Comparison of ENCODE assay signal across 24 cellular contexts in the genomic region with DNA sequence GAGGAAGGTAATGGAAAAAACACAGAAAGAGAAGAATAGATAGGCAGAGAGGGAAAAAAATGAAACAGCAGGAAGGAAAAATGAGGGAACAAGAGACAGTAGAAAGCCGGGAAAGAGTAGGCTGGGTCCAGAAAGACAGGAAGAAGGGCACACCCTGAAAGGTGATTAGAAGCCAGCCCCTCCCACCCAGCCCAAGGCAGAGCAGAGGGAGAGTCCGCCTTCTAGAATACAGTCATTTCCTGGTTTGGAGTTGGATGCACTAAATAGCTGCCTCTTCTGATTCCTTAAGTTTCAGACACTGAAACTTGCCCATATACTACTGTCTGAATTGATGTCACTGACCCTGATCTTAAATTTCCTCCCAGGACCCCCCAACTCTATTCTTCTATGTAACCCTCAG. TPM values are rescaled to one million over a fixed set of nuclear protein-coding genes. Genes with fewer than 3 reads are reported as not detected.
DNase-seq lines count a peak whose midpoint lies in the region; ATAC-seq and TF ChIP-seq lines count a peak whose summit lies in the region.
"Had no signal": no experiment of that assay in that cellular context is flagged by ENCODE, and none has a peak within 500 bp of the region (broad histone marks: within the 10 kb centered on the region; RNA-seq: fewer than 3 reads in every experiment).

No MANE protein-coding gene starts in this region.

- no peak overlapping the region for H3K27ac ChIP-seq in lower lobe of right lung
- H3K27ac ChIP-seq: gastroesophageal sphincter, left ventricle myocardium inferior, tibial artery had no signal

- DNase-seq in H4 (ENCODE audit: low spot score) = peak; percentile 5
- peak; percentile 22 for DNase-seq in NCI-H69 (lab: John Stamatoyannopoulos, UW)
- DNase-seq in epithelial cell of esophagus (ENCODE audit: low read depth) = peak; percentile 84
- DNase-seq in mucosa of descending colon = peak; percentile 66 to 80 (median 80)
- DNase-seq in T-helper 2 cell = no peak
- DNase-seq in DMS79 treated with DMSO at 0.1 percent for 48 hours (lab: John Stamatoyannopoulos, UW) = no peak
- no peak for DNase-seq in NCI-H2029 (lab: John Stamatoyannopoulos, UW)
- DNase-seq in lower lobe of right lung = no peak
- DNase-seq: activated CD4-positive, CD25-positive, alpha-beta regulatory T cell; activated CD8-positive, alpha-beta T cell treated with anti-CD3 and anti-CD28 coated beads for 36 hours; activated naive CD4-positive, alpha-beta T cell; amygdala; CD4-positive, alpha-beta memory T cell; central memory CD4-positive, alpha-beta T cell; DND-41; HFFc6; left ventricle myocardium inferior; NCI-H146; NCI-H2171 treated with DMSO at 0.1 percent for 48 hours; stimulated activated naive CD8-positive, alpha-beta T cell treated with anti-CD3 and anti-CD28 coated beads, Interleukin-15, Interleukin-2, amounts not matched to agents 100 U/mL and 50 U/mL, for 24 hours; tibial artery had no signal

- TF ChIP-seq CTCF in epithelial cell of esophagus (IDR thresholded peaks at IDR 0.05; ENCODE audit: insufficient read depth, low read depth, low read length, missing control alignments) (no peak), mucosa of descending colon (IDR thresholded peaks at IDR 0.05) (no peak), lower lobe of right lung (IDR thresholded peaks at IDR 0.05) (no peak)

- peaks cover 5% of the 10 kb centered on the region for H3K4me1 ChIP-seq in mucosa of descending colon (ENCODE audit: low read depth)
- H3K4me1 ChIP-seq in lower lobe of right lung = no peaks in the 10 kb centered on the region
- H3K4me1 ChIP-seq: gastroesophageal sphincter, left ventricle myocardium inferior, tibial artery had no signal

- peak; percentile 100 for ATAC-seq in mucosa of descending colon
- no peak for ATAC-seq in lower lobe of right lung
- ATAC-seq: activated CD8-positive, alpha-beta T cell treated with anti-CD3 and anti-CD28 coated beads for 36 hours; gastroesophageal sphincter; stimulated activated naive CD8-positive, alpha-beta T cell treated with anti-CD3 and anti-CD28 coated beads, Interleukin-15, Interleukin-2, amounts not matched to agents 100 U/mL and 50 U/mL, for 24 hours had no signal

- H3K9me3 ChIP-seq in mucosa of descending colon (no peaks in the 10 kb centered on the region), lower lobe of right lung (no peaks in the 10 kb centered on the region)

- H3K36me3 ChIP-seq in mucosa of descending colon (ENCODE audit: low read depth) (no peaks in the 10 kb centered on the region), lower lobe of right lung (no peaks in the 10 kb centered on the region)
- H3K36me3 ChIP-seq: gastroesophageal sphincter, left ventricle myocardium inferior, tibial artery had no signal

- intact Hi-C loops in mucosa of descending colon (cut with DNase I, micrococcal nuclease) = loop anchor here in 1 of 2 donors (10.0 kb wide), 1 partner anchor 85 kb away; no protein-coding TSS in a partner anchor
- intact Hi-C loops in lower lobe of right lung (cut with DNase I) = no loop called here

- H3K4me3 ChIP-seq in epithelial cell of esophagus (ENCODE audit: low read length) (no peak overlapping the region), mucosa of descending colon (no peak overlapping the region), lower lobe of right lung (no peak overlapping the region)
- H3K4me3 ChIP-seq: gastroesophageal sphincter, left ventricle myocardium inferior, tibial artery had no signal

- no peaks in the 10 kb centered on the region for H3K27me3 ChIP-seq in lower lobe of right lung (ENCODE audit: low read depth)
- H3K27me3 ChIP-seq: gastroesophageal sphincter, tibial artery had no signal

RNA-seq across cellular contexts. Expression of a gene that starts 17.9 kb away (rescaled TPM):
- not detected in 2 replicates for total RNA-seq in H4 (2014; rRNA removed; shearing (Covaris generic))
- total RNA-seq in mucosa of descending colon (1 to 10 TPM in 1 of 3 donors, under 1 TPM in 2; 0.06 to 1.0 (median 0.14) TPM), lower lobe of right lung (not detected)
- total RNA-seq: activated CD8-positive, alpha-beta T cell treated with anti-CD3 and anti-CD28 coated beads for 36 hours; CD4-positive, alpha-beta memory T cell; HFFc6; left ventricle myocardium inferior; skeletal muscle tissue had no signal

RNA-seq across cellular contexts. Expression of a gene that starts 53.0 kb away (rescaled TPM):
- not detected in 2 replicates for total RNA-seq in H4 (2014; rRNA removed; shearing (Covaris generic))
- total RNA-seq in mucosa of descending colon (under 1 TPM in 2 of 3 donors, not detected in 1; 0.24 to 0.26 TPM), lower lobe of right lung (not detected)
- total RNA-seq: activated CD8-positive, alpha-beta T cell treated with anti-CD3 and anti-CD28 coated beads for 36 hours; CD4-positive, alpha-beta memory T cell; gastroesophageal sphincter; HFFc6; left ventricle myocardium inferior; pulmonary artery endothelial cell; skeletal muscle tissue had no signal

Comparison
In these comparisons a context has a peak if more than half of its experiments do, and no peak if none do; other contexts are left out.
1. DNase-seq: peak in H4 (single experiment), NCI-H69 (single experiment), epithelial cell of esophagus (single experiment) and mucosa of descending colon (3 of 3); none in T-helper 2 cell (0 of 5), DMS79 treated with DMSO at 0.1 percent for 48 hours (single experiment), NCI-H2029 (single experiment) and lower lobe of right lung (single experiment).